1 cellular context compared by ENCODE assay signal in the genomic region with DNA sequence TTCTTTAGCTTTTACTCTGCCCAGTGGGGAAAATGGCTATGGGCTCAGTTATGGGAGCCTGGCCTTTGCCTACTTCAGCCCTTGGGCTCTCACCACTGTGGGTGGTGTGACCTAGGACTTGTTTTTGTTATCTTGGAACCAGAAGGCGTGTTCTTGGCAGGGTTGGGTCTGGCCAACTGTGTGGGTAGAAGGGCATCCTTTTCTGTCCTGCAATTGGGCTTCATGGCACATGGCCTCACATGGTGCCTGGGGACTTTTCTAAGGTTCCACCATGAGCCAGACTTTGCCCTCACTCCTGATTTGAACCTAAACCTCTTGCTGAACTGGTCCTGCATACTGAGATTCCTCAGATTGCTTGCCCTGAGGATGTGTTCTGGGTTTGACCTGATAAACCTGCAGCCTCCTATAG.
TF ChIP-seq lines count a peak whose summit lies in the region.

No MANE protein-coding gene starts in this region.

TF ChIP-seq in HepG2, 621 proteins besides CTCF, POLR2A, EP300 and RAD21 (continued from another document and continues in another):
- TF ChIP-seq, protein P1, sequence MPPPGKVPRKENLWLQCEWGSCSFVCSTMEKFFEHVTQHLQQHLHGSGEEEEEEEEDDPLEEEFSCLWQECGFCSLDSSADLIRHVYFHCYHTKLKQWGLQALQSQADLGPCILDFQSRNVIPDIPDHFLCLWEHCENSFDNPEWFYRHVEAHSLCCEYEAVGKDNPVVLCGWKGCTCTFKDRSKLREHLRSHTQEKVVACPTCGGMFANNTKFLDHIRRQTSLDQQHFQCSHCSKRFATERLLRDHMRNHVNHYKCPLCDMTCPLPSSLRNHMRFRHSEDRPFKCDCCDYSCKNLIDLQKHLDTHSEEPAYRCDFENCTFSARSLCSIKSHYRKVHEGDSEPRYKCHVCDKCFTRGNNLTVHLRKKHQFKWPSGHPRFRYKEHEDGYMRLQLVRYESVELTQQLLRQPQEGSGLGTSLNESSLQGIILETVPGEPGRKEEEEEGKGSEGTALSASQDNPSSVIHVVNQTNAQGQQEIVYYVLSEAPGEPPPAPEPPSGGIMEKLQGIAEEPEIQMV (CRISPR knock-in tag; IDR thresholded peaks at IDR 0.05; ENCODE audit: low read depth), result no peak
- 0 out of 2 replicates have a peak, but pooled peaks have one; percentile 1 for TF ChIP-seq MTA1 (CRISPR knock-in tag; IDR thresholded peaks at IDR 0.05; ENCODE audit: borderline replicate concordance)
- TF ChIP-seq ZNF234 (CRISPR knock-in tag; conservative IDR thresholded peaks at IDR 0.05), result peak; percentile 23; the same call in 1 of the 2 replicates
- TF ChIP-seq, protein P2, sequence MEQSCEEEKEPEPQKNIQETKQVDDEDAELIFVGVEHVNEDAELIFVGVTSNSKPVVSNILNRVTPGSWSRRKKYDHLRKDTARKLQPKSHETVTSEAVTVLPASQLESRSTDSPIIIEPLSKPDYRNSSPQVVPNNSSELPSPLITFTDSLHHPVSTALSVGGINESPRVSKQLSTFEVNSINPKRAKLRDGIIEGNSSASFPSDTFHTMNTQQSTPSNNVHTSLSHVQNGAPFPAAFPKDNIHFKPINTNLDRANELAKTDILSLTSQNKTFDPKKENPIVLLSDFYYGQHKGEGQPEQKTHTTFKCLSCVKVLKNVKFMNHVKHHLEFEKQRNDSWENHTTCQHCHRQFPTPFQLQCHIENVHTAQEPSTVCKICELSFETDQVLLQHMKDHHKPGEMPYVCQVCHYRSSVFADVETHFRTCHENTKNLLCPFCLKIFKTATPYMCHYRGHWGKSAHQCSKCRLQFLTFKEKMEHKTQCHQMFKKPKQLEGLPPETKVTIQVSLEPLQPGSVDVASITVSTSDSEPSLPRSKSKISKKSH (CRISPR knock-in tag; IDR thresholded peaks at IDR 0.05; ENCODE audit: borderline replicate concordance), result peak; percentile 36; the same call in 1 of the 2 replicates
- TF ChIP-seq TCF12 (IDR thresholded peaks at IDR 0.05), result no peak
- TF ChIP-seq TCF12 (CRISPR knock-in tag; IDR thresholded peaks at IDR 0.05), result no peak
- TF ChIP-seq, protein P3, sequence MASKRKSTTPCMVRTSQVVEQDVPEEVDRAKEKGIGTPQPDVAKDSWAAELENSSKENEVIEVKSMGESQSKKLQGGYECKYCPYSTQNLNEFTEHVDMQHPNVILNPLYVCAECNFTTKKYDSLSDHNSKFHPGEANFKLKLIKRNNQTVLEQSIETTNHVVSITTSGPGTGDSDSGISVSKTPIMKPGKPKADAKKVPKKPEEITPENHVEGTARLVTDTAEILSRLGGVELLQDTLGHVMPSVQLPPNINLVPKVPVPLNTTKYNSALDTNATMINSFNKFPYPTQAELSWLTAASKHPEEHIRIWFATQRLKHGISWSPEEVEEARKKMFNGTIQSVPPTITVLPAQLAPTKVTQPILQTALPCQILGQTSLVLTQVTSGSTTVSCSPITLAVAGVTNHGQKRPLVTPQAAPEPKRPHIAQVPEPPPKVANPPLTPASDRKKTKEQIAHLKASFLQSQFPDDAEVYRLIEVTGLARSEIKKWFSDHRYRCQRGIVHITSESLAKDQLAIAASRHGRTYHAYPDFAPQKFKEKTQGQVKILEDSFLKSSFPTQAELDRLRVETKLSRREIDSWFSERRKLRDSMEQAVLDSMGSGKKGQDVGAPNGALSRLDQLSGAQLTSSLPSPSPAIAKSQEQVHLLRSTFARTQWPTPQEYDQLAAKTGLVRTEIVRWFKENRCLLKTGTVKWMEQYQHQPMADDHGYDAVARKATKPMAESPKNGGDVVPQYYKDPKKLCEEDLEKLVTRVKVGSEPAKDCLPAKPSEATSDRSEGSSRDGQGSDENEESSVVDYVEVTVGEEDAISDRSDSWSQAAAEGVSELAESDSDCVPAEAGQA (IDR thresholded peaks at IDR 0.05; ENCODE audit: low read depth), result 0 out of 2 replicates have a peak, but pooled peaks have one; percentile 11
- TF ChIP-seq, protein P3 (CRISPR knock-in tag; IDR thresholded peaks at IDR 0.05; ENCODE audit: borderline replicate concordance), result no peak
- TF ChIP-seq FIP1L1 (IDR thresholded peaks at IDR 0.05; ENCODE audit: borderline replicate concordance, insufficient read depth, low read depth, low read length), result no peak
- TF ChIP-seq RBAK (CRISPR knock-in tag; IDR thresholded peaks at IDR 0.05), result no peak
- TF ChIP-seq, protein P4, sequence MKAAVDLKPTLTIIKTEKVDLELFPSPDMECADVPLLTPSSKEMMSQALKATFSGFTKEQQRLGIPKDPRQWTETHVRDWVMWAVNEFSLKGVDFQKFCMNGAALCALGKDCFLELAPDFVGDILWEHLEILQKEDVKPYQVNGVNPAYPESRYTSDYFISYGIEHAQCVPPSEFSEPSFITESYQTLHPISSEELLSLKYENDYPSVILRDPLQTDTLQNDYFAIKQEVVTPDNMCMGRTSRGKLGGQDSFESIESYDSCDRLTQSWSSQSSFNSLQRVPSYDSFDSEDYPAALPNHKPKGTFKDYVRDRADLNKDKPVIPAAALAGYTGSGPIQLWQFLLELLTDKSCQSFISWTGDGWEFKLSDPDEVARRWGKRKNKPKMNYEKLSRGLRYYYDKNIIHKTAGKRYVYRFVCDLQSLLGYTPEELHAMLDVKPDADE (CRISPR knock-in tag; IDR thresholded peaks at IDR 0.05), result no peak
- no peak for TF ChIP-seq ZSCAN20 (CRISPR knock-in tag; IDR thresholded peaks at IDR 0.05; ENCODE audit: borderline replicate concordance)
- TF ChIP-seq SOX13 (IDR thresholded peaks at IDR 0.05), result no peak
- TF ChIP-seq SOX13 (CRISPR knock-in tag; conservative IDR thresholded peaks at IDR 0.05 in 1 of 2, IDR thresholded peaks at IDR 0.05 in 1 of 2), result no peak
- TF ChIP-seq, protein P5, sequence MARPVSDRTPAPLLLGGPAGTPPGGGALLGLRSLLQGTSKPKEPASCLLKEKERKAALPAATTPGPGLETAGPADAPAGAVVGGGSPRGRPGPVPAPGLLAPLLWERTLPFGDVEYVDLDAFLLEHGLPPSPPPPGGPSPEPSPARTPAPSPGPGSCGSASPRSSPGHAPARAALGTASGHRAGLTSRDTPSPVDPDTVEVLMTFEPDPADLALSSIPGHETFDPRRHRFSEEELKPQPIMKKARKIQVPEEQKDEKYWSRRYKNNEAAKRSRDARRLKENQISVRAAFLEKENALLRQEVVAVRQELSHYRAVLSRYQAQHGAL (CRISPR knock-in tag; IDR thresholded peaks at IDR 0.05; ENCODE audit: not compliant biosample characterization), result no peak
- TF ChIP-seq, protein P6, sequence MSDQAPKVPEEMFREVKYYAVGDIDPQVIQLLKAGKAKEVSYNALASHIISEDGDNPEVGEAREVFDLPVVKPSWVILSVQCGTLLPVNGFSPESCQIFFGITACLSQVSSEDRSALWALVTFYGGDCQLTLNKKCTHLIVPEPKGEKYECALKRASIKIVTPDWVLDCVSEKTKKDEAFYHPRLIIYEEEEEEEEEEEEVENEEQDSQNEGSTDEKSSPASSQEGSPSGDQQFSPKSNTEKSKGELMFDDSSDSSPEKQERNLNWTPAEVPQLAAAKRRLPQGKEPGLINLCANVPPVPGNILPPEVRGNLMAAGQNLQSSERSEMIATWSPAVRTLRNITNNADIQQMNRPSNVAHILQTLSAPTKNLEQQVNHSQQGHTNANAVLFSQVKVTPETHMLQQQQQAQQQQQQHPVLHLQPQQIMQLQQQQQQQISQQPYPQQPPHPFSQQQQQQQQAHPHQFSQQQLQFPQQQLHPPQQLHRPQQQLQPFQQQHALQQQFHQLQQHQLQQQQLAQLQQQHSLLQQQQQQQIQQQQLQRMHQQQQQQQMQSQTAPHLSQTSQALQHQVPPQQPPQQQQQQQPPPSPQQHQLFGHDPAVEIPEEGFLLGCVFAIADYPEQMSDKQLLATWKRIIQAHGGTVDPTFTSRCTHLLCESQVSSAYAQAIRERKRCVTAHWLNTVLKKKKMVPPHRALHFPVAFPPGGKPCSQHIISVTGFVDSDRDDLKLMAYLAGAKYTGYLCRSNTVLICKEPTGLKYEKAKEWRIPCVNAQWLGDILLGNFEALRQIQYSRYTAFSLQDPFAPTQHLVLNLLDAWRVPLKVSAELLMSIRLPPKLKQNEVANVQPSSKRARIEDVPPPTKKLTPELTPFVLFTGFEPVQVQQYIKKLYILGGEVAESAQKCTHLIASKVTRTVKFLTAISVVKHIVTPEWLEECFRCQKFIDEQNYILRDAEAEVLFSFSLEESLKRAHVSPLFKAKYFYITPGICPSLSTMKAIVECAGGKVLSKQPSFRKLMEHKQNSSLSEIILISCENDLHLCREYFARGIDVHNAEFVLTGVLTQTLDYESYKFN (CRISPR knock-in tag; conservative IDR thresholded peaks at IDR 0.05), result no peak
- no peak for TF ChIP-seq ZNF747 (CRISPR knock-in tag; IDR thresholded peaks at IDR 0.05; ENCODE audit: borderline replicate concordance)
- no peak for TF ChIP-seq ZNF615 (CRISPR knock-in tag; IDR thresholded peaks at IDR 0.05; ENCODE audit: borderline replicate concordance)
- TF ChIP-seq, protein P7, sequence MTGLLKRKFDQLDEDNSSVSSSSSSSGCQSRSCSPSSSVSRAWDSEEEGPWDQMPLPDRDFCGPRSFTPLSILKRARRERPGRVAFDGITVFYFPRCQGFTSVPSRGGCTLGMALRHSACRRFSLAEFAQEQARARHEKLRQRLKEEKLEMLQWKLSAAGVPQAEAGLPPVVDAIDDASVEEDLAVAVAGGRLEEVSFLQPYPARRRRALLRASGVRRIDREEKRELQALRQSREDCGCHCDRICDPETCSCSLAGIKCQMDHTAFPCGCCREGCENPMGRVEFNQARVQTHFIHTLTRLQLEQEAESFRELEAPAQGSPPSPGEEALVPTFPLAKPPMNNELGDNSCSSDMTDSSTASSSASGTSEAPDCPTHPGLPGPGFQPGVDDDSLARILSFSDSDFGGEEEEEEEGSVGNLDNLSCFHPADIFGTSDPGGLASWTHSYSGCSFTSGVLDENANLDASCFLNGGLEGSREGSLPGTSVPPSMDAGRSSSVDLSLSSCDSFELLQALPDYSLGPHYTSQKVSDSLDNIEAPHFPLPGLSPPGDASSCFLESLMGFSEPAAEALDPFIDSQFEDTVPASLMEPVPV (CRISPR knock-in tag; IDR thresholded peaks at IDR 0.05), result no peak
- TF ChIP-seq ATF7 (IDR thresholded peaks at IDR 0.05), result no peak
- TF ChIP-seq ATF7 (CRISPR knock-in tag; IDR thresholded peaks at IDR 0.05), result no peak
- TF ChIP-seq ZNF501 (CRISPR knock-in tag; IDR thresholded peaks at IDR 0.05), result no peak
- 0 out of 2 replicates have a peak, but pooled peaks have one; percentile 49 for TF ChIP-seq ZMAT3 (CRISPR knock-in tag; conservative IDR thresholded peaks at IDR 0.05)
- TF ChIP-seq ZNF7 (CRISPR knock-in tag; IDR thresholded peaks at IDR 0.05), result no peak
- no peak for TF ChIP-seq RBFOX2 (IDR thresholded peaks at IDR 0.05; ENCODE audit: low read depth, low read length)
- peak; percentile 10; the same call in 1 of the 2 replicates for TF ChIP-seq SAFB2 (CRISPR knock-in tag; IDR thresholded peaks at IDR 0.05; ENCODE audit: borderline replicate concordance, low read depth)
- TF ChIP-seq PLRG1 (conservative IDR thresholded peaks at IDR 0.05), result no peak
- peak; percentile 23; the same call in 1 of the 2 replicates for TF ChIP-seq ZNF607 (CRISPR knock-in tag; IDR thresholded peaks at IDR 0.05; ENCODE audit: borderline replicate concordance)
- no peak for TF ChIP-seq NONO (IDR thresholded peaks at IDR 0.05)
- no peak for TF ChIP-seq NONO (CRISPR knock-in tag; conservative IDR thresholded peaks at IDR 0.05)
- no peak for TF ChIP-seq STAT5B (CRISPR knock-in tag; IDR thresholded peaks at IDR 0.05)
- no peak for TF ChIP-seq GZF1 (CRISPR knock-in tag; IDR thresholded peaks at IDR 0.05)
- TF ChIP-seq, protein P8, sequence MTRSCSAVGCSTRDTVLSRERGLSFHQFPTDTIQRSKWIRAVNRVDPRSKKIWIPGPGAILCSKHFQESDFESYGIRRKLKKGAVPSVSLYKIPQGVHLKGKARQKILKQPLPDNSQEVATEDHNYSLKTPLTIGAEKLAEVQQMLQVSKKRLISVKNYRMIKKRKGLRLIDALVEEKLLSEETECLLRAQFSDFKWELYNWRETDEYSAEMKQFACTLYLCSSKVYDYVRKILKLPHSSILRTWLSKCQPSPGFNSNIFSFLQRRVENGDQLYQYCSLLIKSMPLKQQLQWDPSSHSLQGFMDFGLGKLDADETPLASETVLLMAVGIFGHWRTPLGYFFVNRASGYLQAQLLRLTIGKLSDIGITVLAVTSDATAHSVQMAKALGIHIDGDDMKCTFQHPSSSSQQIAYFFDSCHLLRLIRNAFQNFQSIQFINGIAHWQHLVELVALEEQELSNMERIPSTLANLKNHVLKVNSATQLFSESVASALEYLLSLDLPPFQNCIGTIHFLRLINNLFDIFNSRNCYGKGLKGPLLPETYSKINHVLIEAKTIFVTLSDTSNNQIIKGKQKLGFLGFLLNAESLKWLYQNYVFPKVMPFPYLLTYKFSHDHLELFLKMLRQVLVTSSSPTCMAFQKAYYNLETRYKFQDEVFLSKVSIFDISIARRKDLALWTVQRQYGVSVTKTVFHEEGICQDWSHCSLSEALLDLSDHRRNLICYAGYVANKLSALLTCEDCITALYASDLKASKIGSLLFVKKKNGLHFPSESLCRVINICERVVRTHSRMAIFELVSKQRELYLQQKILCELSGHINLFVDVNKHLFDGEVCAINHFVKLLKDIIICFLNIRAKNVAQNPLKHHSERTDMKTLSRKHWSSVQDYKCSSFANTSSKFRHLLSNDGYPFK (CRISPR knock-in tag; IDR thresholded peaks at IDR 0.05; ENCODE audit: borderline replicate concordance), result no peak; the same call in 1 of the 2 replicates
- TF ChIP-seq ZSCAN30 (CRISPR knock-in tag; IDR thresholded peaks at IDR 0.05), result no peak
- no peak for TF ChIP-seq THYN1 (CRISPR knock-in tag; IDR thresholded peaks at IDR 0.05; ENCODE audit: borderline replicate concordance, low read depth)
- TF ChIP-seq, protein P9, sequence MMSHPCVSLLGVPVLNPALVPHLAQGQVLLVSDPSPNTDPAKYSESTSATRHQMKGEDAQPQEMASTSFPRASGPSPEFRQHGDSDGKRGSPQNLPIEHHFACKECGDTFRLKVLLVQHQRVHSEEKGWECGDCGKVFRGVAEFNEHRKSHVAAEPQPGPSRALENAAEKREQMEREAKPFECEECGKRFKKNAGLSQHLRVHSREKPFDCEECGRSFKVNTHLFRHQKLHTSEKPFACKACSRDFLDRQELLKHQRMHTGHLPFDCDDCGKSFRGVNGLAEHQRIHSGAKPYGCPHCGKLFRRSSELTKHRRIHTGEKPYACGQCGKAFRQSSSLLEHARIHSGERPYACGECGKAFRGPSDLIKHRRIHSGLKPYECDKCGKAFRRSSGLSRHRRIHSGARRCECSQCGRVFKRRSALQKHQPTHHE (CRISPR knock-in tag; IDR thresholded peaks at IDR 0.05; ENCODE audit: borderline replicate concordance), result no peak
